Comparison of ENCODE assay signal across 8 cellular contexts in genomic region chr9:122263699-122264349, GRCh38. TPM values are rescaled to one million over a fixed set of nuclear protein-coding genes. Genes with fewer than 3 reads are reported as not detected.
A peak's percentile ranks its signal among the peaks of the same experiment; 100 is the strongest.
DNase-seq lines count a peak whose midpoint lies in the region; ATAC-seq and TF ChIP-seq lines count a peak whose summit lies in the region.

No MANE protein-coding gene starts in this region.

- no peak for ATAC-seq in GM19324 (IDR thresholded peaks at IDR 0.05; ENCODE audit: low FRiP score, unreplicated experiment)

- CTCF ChIA-PET in RWPE1 (lab: Yijun Ruan, JAX) = interaction anchor here (0.6 to 1.9 kb wide), 3 partner anchors 91 to 835 kb away, joined by 3 to 7 read pairs (median 3); no protein-coding TSS in a partner anchor

- H3K4me2 ChIP-seq in osteoblast (ENCODE audit: insufficient read depth, low read length) = peak overlapping the region; percentile 86

- no peak for TF ChIP-seq POLR2A in erythroblast (IDR thresholded peaks at IDR 0.05; ENCODE audit: low read length)

- H3K27me3 ChIP-seq in osteoblast (ENCODE audit: insufficient read depth, low read length) = no peaks in the 10 kb centered on the region

- peak overlapping the region; percentile 88 for H3K27ac ChIP-seq in RWPE1
- peak overlapping the region; percentile 96 for H3K27ac ChIP-seq in osteoblast (ENCODE audit: low read depth, low read length)

- in situ Hi-C loops in GM13976 (cut with MboI; ENCODE audit: low sequenced_read_pairs, unreplicated experiment) = no loop called here

- peaks cover 22% of the 10 kb centered on the region for H3K36me3 ChIP-seq in osteoblast (ENCODE audit: insufficient read depth, low read length)

- peak overlapping the region; percentile 96 for H2AFZ ChIP-seq in osteoblast (ENCODE audit: low read length)

- POLR2A ChIA-PET in RWPE1 (lab: Yijun Ruan, JAX; ENCODE audit: low non-redundant PET) = no interaction called here

- TF ChIP-seq CTCF in GM13976 (IDR thresholded peaks at IDR 0.05; ENCODE audit: borderline replicate concordance, control extremely low read depth, extremely low read depth, insufficient read depth, missing control alignments) (no peak), RWPE1 (conservative IDR thresholded peaks at IDR 0.05; ENCODE audit: low read depth) (no peak), osteoblast (IDR thresholded peaks at IDR 0.05; ENCODE audit: extremely low read depth, low read depth, low read length) (no peak)

- H4K20me1 ChIP-seq in osteoblast (ENCODE audit: insufficient read depth, low read length) = peaks cover 13% of the 10 kb centered on the region

- peak overlapping the region; percentile 95 for H3K4me3 ChIP-seq in osteoblast (ENCODE audit: insufficient read depth, low read length)

- H3K9me3 ChIP-seq in osteoblast (ENCODE audit: low read depth, low read length) = no peaks in the 10 kb centered on the region

- DNase-seq in GM13976 (ENCODE audit: low spot score) = peak; percentile 18
- no peak for DNase-seq in RWPE1 (ENCODE audit: low spot score)
- DNase-seq in erythroblast (lab: John Stamatoyannopoulos, UW) = peak; percentile 64 to 82
- no peak for DNase-seq in osteoblast (ENCODE audit: insufficient read length, low spot score, missing footprints)
- DNase-seq in D341Med (ENCODE audit: low spot score) = no peak
- DNase-seq in germinal center (ENCODE audit: low spot score) = no peak
- no peak for DNase-seq in NCI-H345 treated with DMSO at 0.1 percent for 48 hours (lab: John Stamatoyannopoulos, UW; ENCODE audit: unreplicated experiment)

- H3K79me2 ChIP-seq in osteoblast (ENCODE audit: insufficient read depth, low read length) = peaks cover 75% of the 10 kb centered on the region

- H3K4me1 ChIP-seq in osteoblast (ENCODE audit: insufficient read depth, low read length) = peaks cover 29% of the 10 kb centered on the region

RNA-seq across cellular contexts. Expression of gene RBM18, which starts 0.8 kb away (rescaled TPM):
- 10.0 and 10.9 TPM in 2 replicates for total RNA-seq in osteoblast

RNA-seq across cellular contexts. Expression of gene MRRF, which starts 0.9 kb away (rescaled TPM):
- 35.8 and 41.5 TPM in 2 replicates for total RNA-seq in osteoblast

RNA-seq across cellular contexts. Expression of gene LHX6, which starts 35.1 kb away (rescaled TPM):
- total RNA-seq in osteoblast = not detected in 2 replicates

Comparison
In these comparisons a context has a peak if more than half of its experiments do, and no peak if none do; other contexts are left out.
1. DNase-seq: peak in GM13976 (single experiment) and erythroblast (2 of 2); none in RWPE1 (single experiment), osteoblast (single experiment), D341Med (single experiment), germinal center (single experiment) and NCI-H345 treated with DMSO at 0.1 percent for 48 hours (single experiment).